10 cellular contexts compared by ENCODE assay signal in the genomic region with DNA sequence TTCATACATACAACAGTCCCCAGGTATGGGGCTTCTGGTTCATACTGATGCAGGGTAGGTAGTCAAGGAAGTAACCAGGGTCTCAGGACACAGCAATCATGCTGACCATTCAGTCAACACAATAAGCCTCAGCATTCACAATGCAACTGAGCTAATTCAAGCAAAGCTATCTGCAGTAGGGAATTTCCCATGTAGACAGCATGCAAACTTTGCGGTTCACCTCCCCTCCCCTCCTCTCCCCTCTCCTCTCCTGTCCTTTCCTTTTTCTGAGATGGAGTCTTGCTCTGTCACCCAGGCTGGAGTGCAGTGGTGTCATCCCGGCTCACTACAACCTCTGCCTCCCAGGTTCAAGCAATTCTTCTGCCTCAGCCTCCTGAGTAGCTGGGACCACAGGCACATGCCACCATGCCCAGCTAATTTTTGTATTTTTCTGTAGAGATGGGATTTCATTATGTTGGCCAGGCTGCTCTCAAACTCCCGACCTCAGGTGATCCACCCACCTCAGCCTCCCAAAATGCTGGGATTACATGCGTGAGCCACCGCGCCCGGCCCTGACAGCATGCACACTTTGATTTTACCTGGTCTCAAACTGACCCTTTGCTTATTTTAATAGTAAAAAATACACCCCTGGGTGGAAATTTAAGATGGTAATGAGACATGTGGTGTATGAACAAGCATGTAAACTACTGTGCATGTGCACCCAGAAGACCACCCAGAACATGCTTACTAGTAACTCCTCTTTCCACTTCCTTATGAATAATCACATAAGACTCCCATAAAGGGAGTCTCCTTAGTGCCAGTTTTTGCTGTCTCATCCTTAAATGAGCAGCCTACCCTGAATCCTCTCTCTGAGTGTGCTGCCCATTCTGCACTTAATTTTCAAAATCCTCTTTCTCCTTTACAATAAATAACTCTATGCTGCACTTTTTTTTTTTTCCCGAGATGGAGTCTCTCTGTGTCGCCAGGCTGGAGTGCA. TPM values are rescaled to one million over a fixed set of nuclear protein-coding genes. Genes with fewer than 3 reads are reported as not detected.
DNase-seq lines count a peak whose midpoint lies in the region; ATAC-seq lines count a peak whose summit lies in the region.
"Had no signal": no experiment of that assay in that cellular context is flagged by ENCODE, and none has a peak within 500 bp of the region (broad histone marks: within the 10 kb centered on the region; RNA-seq: fewer than 3 reads in every experiment).

No MANE protein-coding gene starts in this region.

- intact Hi-C loops in left ventricle myocardium superior (cut with micrococcal nuclease) = no loop called here

- ATAC-seq in GM19463 (IDR thresholded peaks at IDR 0.05; ENCODE audit: unreplicated experiment) (peak; percentile 65), left ventricle myocardium superior (peak; percentile 21), HG03175 (IDR thresholded peaks at IDR 0.05; ENCODE audit: unreplicated experiment) (no peak), GM18519 (IDR thresholded peaks at IDR 0.05; ENCODE audit: low FRiP score, unreplicated experiment) (no peak)

- DNase-seq in EH (ENCODE audit: low read depth) = peak; percentile 57
- peak; percentile 32 for DNase-seq in NCI-H460 (ENCODE audit: extremely low read depth, low read depth)
- DNase-seq in left ventricle myocardium superior = no peak
- DNase-seq in NCI-H2171 (lab: John Stamatoyannopoulos, UW) = no peak
- DNase-seq in epidermal melanocyte (ENCODE audit: insufficient read length, low spot score) = no peak
- DNase-seq: activated CD4-positive, CD25-positive, alpha-beta regulatory T cell treated with anti-CD3 and anti-CD28 coated beads, Interleukin-2, amount 50 U/mL, for 72 hours; KBM-7 had no signal

RNA-seq across cellular contexts. Expression of gene RNF135, which starts 9.3 kb away (rescaled TPM):
- 27.0 and 27.3 TPM in 2 replicates for total RNA-seq in NCI-H460 (2014; rRNA removed; shearing (Covaris generic))
- polyA plus RNA-seq in NCI-H460 (2014; cell fraction: nucleus; rRNA removed) = 20.5 and 24.0 TPM in 2 replicates
- total RNA-seq in left ventricle myocardium superior = 4.1 TPM

RNA-seq across cellular contexts. Expression of gene ADAP2, which starts 39.8 kb away (rescaled TPM):
- 1.2 and 1.3 TPM in 2 replicates for total RNA-seq in NCI-H460 (2014; rRNA removed; shearing (Covaris generic))
- 0.81 and 1.1 TPM in 2 replicates for polyA plus RNA-seq in NCI-H460 (2014; cell fraction: nucleus; rRNA removed)
- total RNA-seq in left ventricle myocardium superior = 8.0 TPM

RNA-seq across cellular contexts. Expression of gene TEFM, which starts 55.5 kb away (rescaled TPM):
- total RNA-seq in NCI-H460 (2014; rRNA removed; shearing (Covaris generic)) = 21.5 and 29.4 TPM in 2 replicates
- polyA plus RNA-seq in NCI-H460 (2014; cell fraction: nucleus; rRNA removed) = 18.3 and 21.3 TPM in 2 replicates
- total RNA-seq in left ventricle myocardium superior = 14.2 TPM

Comparison
In these comparisons a context has a peak if more than half of its experiments do, and no peak if none do; other contexts are left out.
1. DNase-seq: peak in EH (single experiment) and NCI-H460 (single experiment); none in left ventricle myocardium superior (single experiment), NCI-H2171 (single experiment) and epidermal melanocyte (single experiment).
2. ATAC-seq: peak in GM19463 (single experiment) and left ventricle myocardium superior (single experiment); none in HG03175 (single experiment) and GM18519 (single experiment).